ENCODE assay signal across 8 cellular contexts in the genomic region with DNA sequence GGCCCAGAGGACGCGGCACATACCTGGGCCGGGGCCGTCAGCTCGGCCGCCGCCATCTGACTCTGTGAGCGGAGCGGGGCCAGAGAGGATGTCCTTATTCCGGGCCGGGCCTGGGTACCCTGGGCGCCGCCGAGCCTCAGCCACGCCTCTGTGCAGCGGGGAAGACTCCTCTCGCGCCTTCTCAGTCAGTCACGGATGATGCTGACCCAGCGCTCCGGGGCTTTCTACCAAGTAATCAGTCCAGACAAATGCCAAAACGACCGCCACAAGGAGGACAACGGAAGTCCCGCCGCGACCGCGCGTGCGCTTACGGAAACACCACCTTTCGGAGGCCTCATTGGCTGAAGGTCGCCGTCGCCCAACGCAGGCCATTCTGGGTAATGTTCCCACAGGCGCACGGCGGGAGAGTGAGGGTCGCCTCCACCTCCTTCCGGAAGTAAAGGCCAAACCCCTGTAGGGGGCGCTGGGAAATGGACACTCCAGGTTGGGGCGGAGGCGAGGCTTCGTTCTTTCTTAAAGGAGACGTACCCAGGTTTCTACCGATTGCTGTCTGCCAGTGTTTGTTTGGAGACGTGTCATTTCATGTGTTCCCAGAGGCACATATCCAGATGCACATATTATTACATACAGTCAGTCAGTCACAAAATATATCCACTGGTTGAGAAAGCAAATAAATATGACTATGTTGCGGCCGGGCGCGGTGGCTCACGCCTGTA.
DNase-seq lines count a peak whose midpoint lies in the region; ATAC-seq lines count a peak whose summit lies in the region.

A gene (minus strand): TSS at position 288 of the 716 bp plus-strand sequence. CDS start 232 bp downstream, at position 56.

- DNase-seq in SIG-M5 treated with dmso at 0.1 percent for 504 hours (lab: John Stamatoyannopoulos, UW; ENCODE audit: unreplicated experiment): peak; percentile 34
- no peak for DNase-seq in SIG-M5 (lab: John Stamatoyannopoulos, UW)
- DNase-seq in NCI-H2171 (lab: John Stamatoyannopoulos, UW): peak; percentile 98
- DNase-seq in activated CD4-positive, alpha-beta T cell treated with anti-CD3 and anti-CD28 coated beads for 48 hours: peak; percentile 95
- peak; percentile 95 for DNase-seq in kidney tubule cell (ENCODE audit: low spot score)
- DNase-seq in stimulated activated CD4-positive, alpha-beta T cell treated with anti-CD3 and anti-CD28 coated beads, Interleukin-15, amount 100 ng/mL, for 48 hours (ENCODE audit: low read depth in 2 of 2): peak; percentile 87 to 89

- peak within 1 kb of the TSS; percentile 47 for H3K27ac ChIP-seq in cingulate gyrus (ENCODE audit: low read depth, low read length)

- ATAC-seq in HG02981 (IDR thresholded peaks at IDR 0.05; ENCODE audit: unreplicated experiment): peak; percentile 90
